In genomic region chr12:124006582-124007170, GRCh38 we compare ENCODE assay signal across 9 cellular contexts. TPM values are rescaled to one million over a fixed set of nuclear protein-coding genes. Genes with fewer than 3 reads are reported as not detected.
DNase-seq lines count a peak whose midpoint lies in the region; ATAC-seq, FAIRE-seq and TF ChIP-seq lines count a peak whose summit lies in the region.
"Had no signal": no experiment of that assay in that cellular context is flagged by ENCODE, and none has a peak within 500 bp of the region (broad histone marks: within the 10 kb centered on the region; RNA-seq: fewer than 3 reads in every experiment).

No MANE protein-coding gene starts in this region.

- peak overlapping the region; percentile 47 for H3K4me3 Mint-ChIP-seq in activated CD8-positive, alpha-beta T cell treated with anti-CD3 and anti-CD28 coated beads for 36 hours
- H3K4me3 Mint-ChIP-seq in neural progenitor cell = peak overlapping the region; percentile 7

- intact Hi-C loops in activated CD8-positive, alpha-beta T cell treated with anti-CD3 and anti-CD28 coated beads for 36 hours (cut with micrococcal nuclease) = no loop called here

- peak overlapping the region; percentile 3 for H3K4me2 ChIP-seq in neural progenitor cell

- peak overlapping the region; percentile 87 for H3K27ac Mint-ChIP-seq in activated CD8-positive, alpha-beta T cell treated with anti-CD3 and anti-CD28 coated beads for 36 hours
- peak overlapping the region; percentile 38 for H3K27ac Mint-ChIP-seq in neural progenitor cell

- CTCF ChIA-PET in activated CD8-positive, alpha-beta T cell treated with anti-CD3 and anti-CD28 coated beads for 36 hours (lab: Charles Lee) = interaction anchor here (0.9 to 1.4 kb wide), 6 partner anchors 10 to 101 kb away, joined by 3 to 6 read pairs (median 4); partner anchors contain the start of gene CCDC92

- H3K4me3 ChIP-seq in neural progenitor cell (no peak overlapping the region), foreskin fibroblast (ENCODE audit: low read depth in 1 of 2, low read length in 2 of 2) (no peak overlapping the region)

- H3K79me2 ChIP-seq in neural progenitor cell (ENCODE audit: low read depth) = peaks cover 47% of the 10 kb centered on the region

- H3F3A ChIP-seq in neural progenitor cell (ENCODE audit: low read depth) = no peaks in the 10 kb centered on the region

- peaks cover 1% of the 10 kb centered on the region for H3K36me3 ChIP-seq in neural progenitor cell

- DNase-seq in GM18507 (ENCODE audit: extremely low spot score, insufficient read length, low read depth) (no peak), neural progenitor cell (ENCODE audit: low spot score) (no peak), NCI-H1092 treated with DMSO at 0.1 percent for 48 hours (lab: John Stamatoyannopoulos, UW) (no peak), foreskin fibroblast (no peak), H54 (ENCODE audit: insufficient read length, low spot score) (no peak)
- peak; percentile 69 for DNase-seq in activated CD8-positive, alpha-beta T cell treated with anti-CD3 and anti-CD28 coated beads for 36 hours
- DNase-seq: NCI-H2107, SHP77 had no signal

- H3K36me3 Mint-ChIP-seq in activated CD8-positive, alpha-beta T cell treated with anti-CD3 and anti-CD28 coated beads for 36 hours (ENCODE audit: low read depth) = peaks cover 25% of the 10 kb centered on the region
- H3K36me3 Mint-ChIP-seq in neural progenitor cell = peaks cover 10% of the 10 kb centered on the region

- peaks cover 27% of the 10 kb centered on the region for H3K4me1 Mint-ChIP-seq in activated CD8-positive, alpha-beta T cell treated with anti-CD3 and anti-CD28 coated beads for 36 hours (ENCODE audit: low read depth)
- peaks cover 35% of the 10 kb centered on the region for H3K4me1 Mint-ChIP-seq in neural progenitor cell

- no peak for TF ChIP-seq POLR2A in H54 (IDR thresholded peaks at IDR 0.05; ENCODE audit: low read depth, low read length)

- TF ChIP-seq CTCF in activated CD8-positive, alpha-beta T cell treated with anti-CD3 and anti-CD28 coated beads for 36 hours (IDR thresholded peaks at IDR 0.05) = no peak
- TF ChIP-seq CTCF in neural progenitor cell (IDR thresholded peaks at IDR 0.05) (no peak), foreskin fibroblast (IDR thresholded peaks at IDR 0.05; ENCODE audit: low read depth, low read length) (no peak)

- peaks cover 29% of the 10 kb centered on the region for H3K4me1 ChIP-seq in neural progenitor cell

- peak; percentile 64 for ATAC-seq in GM21723 (IDR thresholded peaks at IDR 0.05; ENCODE audit: unreplicated experiment)
- ATAC-seq in activated CD8-positive, alpha-beta T cell treated with anti-CD3 and anti-CD28 coated beads for 36 hours = peak; percentile 88

- no peaks in the 10 kb centered on the region for H3K27me3 Mint-ChIP-seq in activated CD8-positive, alpha-beta T cell treated with anti-CD3 and anti-CD28 coated beads for 36 hours
- no peaks in the 10 kb centered on the region for H3K27me3 Mint-ChIP-seq in neural progenitor cell (ENCODE audit: insufficient read depth, low read depth)

- H3K9ac ChIP-seq in neural progenitor cell = peak overlapping the region; percentile 28

- H3K27ac ChIP-seq in neural progenitor cell = no peak overlapping the region

- H3K9me3 ChIP-seq in neural progenitor cell (ENCODE audit: low read depth) = no peaks in the 10 kb centered on the region

- peaks cover 93% of the 10 kb centered on the region for H4K20me1 ChIP-seq in neural progenitor cell (ENCODE audit: low read depth)

- H3K9me3 Mint-ChIP-seq in activated CD8-positive, alpha-beta T cell treated with anti-CD3 and anti-CD28 coated beads for 36 hours = no peaks in the 10 kb centered on the region
- H3K9me3 Mint-ChIP-seq in neural progenitor cell = no peaks in the 10 kb centered on the region

- H2AFZ ChIP-seq in neural progenitor cell (replicated peaks) = no peak overlapping the region

- POLR2A ChIA-PET in activated CD8-positive, alpha-beta T cell treated with anti-CD3 and anti-CD28 coated beads for 36 hours (lab: Charles Lee) = interaction anchor here (1.3 to 1.4 kb wide), 2 partner anchors 10 to 68 kb away, joined by 3 read pairs; no protein-coding TSS in a partner anchor

- FAIRE-seq in GM18507 (lab: Jason Lieb, UNC) (peak; percentile 71), H54 (lab: Jason Lieb, UNC) (no peak)

- H3K27me3 ChIP-seq in neural progenitor cell = no peaks in the 10 kb centered on the region

RNA-seq across cellular contexts. Expression of gene ZNF664, which starts 33.7 kb away (rescaled TPM):
- 10 to 100 TPM; 52.9 to 53.4 TPM for total RNA-seq in activated CD8-positive, alpha-beta T cell treated with anti-CD3 and anti-CD28 coated beads for 36 hours
- 133 and 172 TPM in 2 replicates for total RNA-seq in neural progenitor cell (ENCODE audit: low replicate concordance)

RNA-seq across cellular contexts. Expression of gene CCDC92, which starts 34.0 kb away (rescaled TPM):
- total RNA-seq in activated CD8-positive, alpha-beta T cell treated with anti-CD3 and anti-CD28 coated beads for 36 hours = 1 to 10 TPM; 4.0 to 6.2 TPM
- total RNA-seq in neural progenitor cell (ENCODE audit: low replicate concordance) = 4.8 and 10.5 TPM in 2 replicates
